In genomic region chr1:27103498-27103897, GRCh38 we compare ENCODE assay signal across 14 cellular contexts.
"Had no signal": no experiment of that assay in that cellular context is flagged by ENCODE, and none has a peak within 500 bp of the region (broad histone marks: within the 10 kb centered on the region; RNA-seq: fewer than 3 reads in every experiment).

No MANE protein-coding gene starts in this region.

- H3K4me3 Mint-ChIP-seq: activated CD4-positive, alpha-beta memory T cell treated with anti-CD3 and anti-CD28 coated beads for 36 hours; activated naive CD8-positive, alpha-beta T cell treated with anti-CD3 and anti-CD28 coated beads, Interleukin-2, amount 10 ng/mL, durations not matched to agents 7 days and 5 days had no signal

- H3K27me3 Mint-ChIP-seq: activated CD4-positive, alpha-beta memory T cell treated with anti-CD3 and anti-CD28 coated beads for 36 hours; activated naive CD8-positive, alpha-beta T cell treated with anti-CD3 and anti-CD28 coated beads, Interleukin-2, amount 10 ng/mL, durations not matched to agents 7 days and 5 days had no signal

- H3K9me3 Mint-ChIP-seq: activated CD4-positive, alpha-beta memory T cell treated with anti-CD3 and anti-CD28 coated beads for 36 hours; activated naive CD8-positive, alpha-beta T cell treated with anti-CD3 and anti-CD28 coated beads, Interleukin-2, amount 10 ng/mL, durations not matched to agents 7 days and 5 days had no signal

- H3K27ac ChIP-seq: foreskin keratinocyte, heart right ventricle, left ventricle myocardium inferior, ovary, thoracic aorta had no signal

- H3K27ac Mint-ChIP-seq: activated CD4-positive, alpha-beta memory T cell treated with anti-CD3 and anti-CD28 coated beads for 36 hours had no signal

- H3K4me3 ChIP-seq: heart right ventricle, left ventricle myocardium inferior, ovary, stomach, thoracic aorta had no signal

- H3K36me3 ChIP-seq: ovary had no signal

- DNase-seq: activated CD4-positive, alpha-beta memory T cell treated with anti-CD3 and anti-CD28 coated beads for 36 hours; activated CD4-positive, CD25-positive, alpha-beta regulatory T cell treated with anti-CD3 and anti-CD28 coated beads, Interleukin-2, amount 50 U/mL, for 72 hours; activated CD8-positive, alpha-beta memory T cell treated with anti-CD3 and anti-CD28 coated beads, Interleukin-2, amount 50 U/mL, for 4 hours; activated naive CD8-positive, alpha-beta T cell treated with anti-CD3 and anti-CD28 coated beads, Interleukin-2, amount 10 ng/mL, durations not matched to agents 7 days and 5 days; aorta; foreskin keratinocyte; heart right ventricle; islet precursor cell; left ventricle myocardium inferior; ovary; stimulated activated CD4-positive, alpha-beta T cell treated with anti-CD3 and anti-CD28 coated beads, Interleukin-2, amount 100 ng/mL, for 48 hours; stomach; T-helper 9 cell had no signal

- H3K9me3 ChIP-seq: heart right ventricle, left ventricle myocardium inferior, ovary, stomach, thoracic aorta had no signal

- H3K27me3 ChIP-seq: foreskin keratinocyte, heart right ventricle, ovary, stomach had no signal
